In genomic region chr4:154049457-154050181, GRCh38 we compare ENCODE assay signal across 12 cellular contexts.
DNase-seq lines count a peak whose midpoint lies in the region; ATAC-seq, FAIRE-seq and TF ChIP-seq lines count a peak whose summit lies in the region.
"Had no signal": no experiment of that assay in that cellular context is flagged by ENCODE, and none has a peak within 500 bp of the region (broad histone marks: within the 10 kb centered on the region; RNA-seq: fewer than 3 reads in every experiment).

No MANE protein-coding gene starts in this region.

- no peak overlapping the region for H2AK5ac ChIP-seq in mesenchymal stem cell (ENCODE audit: low read length, severe bottlenecking)

- no peak overlapping the region for H3K23ac ChIP-seq in mesenchymal stem cell (ENCODE audit: low read length in 2 of 2)

- H2AFZ ChIP-seq in DND-41 (ENCODE audit: low read depth, low read length), result no peak overlapping the region
- H2AFZ ChIP-seq in mesenchymal stem cell (ENCODE audit: low read depth, low read length), result no peak overlapping the region

- H2BK15ac ChIP-seq in mesenchymal stem cell (ENCODE audit: low read depth, poor library complexity, severe bottlenecking), result no peak overlapping the region

- H3K36me3 ChIP-seq in DND-41 (ENCODE audit: insufficient read depth, low read length) (no peaks in the 10 kb centered on the region), mesenchymal stem cell (ENCODE audit: control insufficient read depth in 1 of 2, insufficient read depth in 2 of 2, low read depth in 1 of 2, low read length in 2 of 2) (no peaks in the 10 kb centered on the region)

- H3K27me3 ChIP-seq in DND-41 (ENCODE audit: insufficient read depth, low read length, poor library complexity), result no peaks in the 10 kb centered on the region
- no peaks in the 10 kb centered on the region for H3K27me3 ChIP-seq in mesenchymal stem cell (ENCODE audit: control insufficient read depth in 1 of 2, insufficient read depth in 1 of 2, low read length in 2 of 2)

- no peak overlapping the region for H3K18ac ChIP-seq in mesenchymal stem cell (ENCODE audit: low read depth in 1 of 2, low read length in 2 of 2)

- H4K91ac ChIP-seq in mesenchymal stem cell (ENCODE audit: low read length), result no peak overlapping the region

- ATAC-seq in DND-41 (ENCODE audit: insufficient read depth, low read depth), result peak; percentile 47; the same call in 1 of the 3 replicates

- no peak overlapping the region for H3K4ac ChIP-seq in mesenchymal stem cell (ENCODE audit: low read depth in 1 of 2, low read length in 2 of 2)

- 74% methylated on average over 3 of the region's 6 CpGs for WGBS in mesenchymal stem cell

- H3K27ac Mint-ChIP-seq in activated T-helper 2 cell treated with anti-CD3 and anti-CD28 coated beads, Interferon-gamma antibody, Interleukin-2, Interleukin-4, amounts not matched to agents 10 μg/mL and 5 μg/mL and 100 μg/mL, durations not matched to agents 14 hours and 24 hours and 36 hours, result no peak overlapping the region

- no peak for DNase-seq in DND-41
- peak; percentile 13 to 17 for DNase-seq in Kasumi-1 (lab: John Stamatoyannopoulos, UW)
- peak; percentile 4 to 11 for DNase-seq in T47D (ENCODE audit: low read depth in 1 of 2, low spot score in 1 of 2)
- peak; percentile 56 for DNase-seq in mesenchymal stem cell
- no peak for DNase-seq in H54 (ENCODE audit: insufficient read length, low spot score)
- DNase-seq in activated T-helper 2 cell treated with anti-CD3 and anti-CD28 coated beads, Interferon-gamma antibody, Interleukin-2, Interleukin-4, amounts not matched to agents 10 μg/mL and 5 μg/mL and 100 μg/mL, durations not matched to agents 14 hours and 24 hours and 36 hours (ENCODE audit: low spot score), result no peak
- no peak for DNase-seq in activated CD4-positive, CD25-positive, alpha-beta regulatory T cell treated with anti-CD3 and anti-CD28 coated beads, Interleukin-2, amount 50 U/mL, for 72 hours
- DNase-seq in NOMO-1 (lab: John Stamatoyannopoulos, UW; ENCODE audit: unreplicated experiment in 2 of 2), result no peak
- DNase-seq: activated CD4-positive, alpha-beta T cell treated with anti-CD3 and anti-CD28 coated beads, Interleukin-2, amount 50 U/mL, for 4 hours; NCI-H774; retina had no signal

- H3K4me2 ChIP-seq in DND-41 (ENCODE audit: insufficient read depth, low read length) (no peak overlapping the region), mesenchymal stem cell (ENCODE audit: low read length, poor library complexity, severe bottlenecking) (no peak overlapping the region)

- no peaks in the 10 kb centered on the region for H3K36me3 Mint-ChIP-seq in activated T-helper 2 cell treated with anti-CD3 and anti-CD28 coated beads, Interferon-gamma antibody, Interleukin-2, Interleukin-4, amounts not matched to agents 10 μg/mL and 5 μg/mL and 100 μg/mL, durations not matched to agents 14 hours and 24 hours and 36 hours (ENCODE audit: low read depth)

- no peak overlapping the region for H4K8ac ChIP-seq in mesenchymal stem cell (ENCODE audit: low read length)

- no peak for FAIRE-seq in H54 (lab: Jason Lieb, UNC)

- H3K79me1 ChIP-seq in mesenchymal stem cell (replicated peaks; ENCODE audit: low read length, poor library complexity, severe bottlenecking), result no peaks in the 10 kb centered on the region

- H3K4me3 ChIP-seq in DND-41 (ENCODE audit: low read depth in 1 of 2, low read length in 2 of 2) (no peak overlapping the region), mesenchymal stem cell (ENCODE audit: insufficient read depth in 1 of 2, low read depth in 1 of 2, low read length in 2 of 2) (no peak overlapping the region)
- H3K4me3 ChIP-seq: coronary artery had no signal

- no peaks in the 10 kb centered on the region for H3K4me1 Mint-ChIP-seq in activated T-helper 2 cell treated with anti-CD3 and anti-CD28 coated beads, Interferon-gamma antibody, Interleukin-2, Interleukin-4, amounts not matched to agents 10 μg/mL and 5 μg/mL and 100 μg/mL, durations not matched to agents 14 hours and 24 hours and 36 hours (ENCODE audit: low read depth)

- intact Hi-C loops in activated T-helper 2 cell treated with anti-CD3 and anti-CD28 coated beads, Interferon-gamma antibody, Interleukin-2, Interleukin-4, amounts not matched to agents 10 μg/mL and 5 μg/mL and 100 μg/mL, durations not matched to agents 14 hours and 24 hours and 36 hours (cut with micrococcal nuclease), result no loop called here

- no peaks in the 10 kb centered on the region for H3K4me1 ChIP-seq in DND-41 (ENCODE audit: insufficient read depth, low read length)
- H3K4me1 ChIP-seq in mesenchymal stem cell (ENCODE audit: control insufficient read depth, insufficient read depth, low read depth, low read length), result no peaks in the 10 kb centered on the region

- peak; percentile 42 for TF ChIP-seq CTCF in DND-41 (IDR thresholded peaks at IDR 0.05; ENCODE audit: borderline replicate concordance, extremely low read depth, low read length, poor library complexity, severe bottlenecking)

- no peak overlapping the region for H2BK5ac ChIP-seq in mesenchymal stem cell (ENCODE audit: low read depth, low read length, poor library complexity, severe bottlenecking)

- no peak overlapping the region for H2BK12ac ChIP-seq in mesenchymal stem cell (ENCODE audit: low read length in 2 of 2)

- no peak overlapping the region for H3K14ac ChIP-seq in mesenchymal stem cell (ENCODE audit: low read length in 2 of 2)

- TF ChIP-seq POLR2A in H54 (IDR thresholded peaks at IDR 0.05; ENCODE audit: low read depth, low read length), result no peak

- H2BK120ac ChIP-seq in mesenchymal stem cell (ENCODE audit: low read depth, low read length), result no peak overlapping the region

- H3K27me3 Mint-ChIP-seq in activated T-helper 2 cell treated with anti-CD3 and anti-CD28 coated beads, Interferon-gamma antibody, Interleukin-2, Interleukin-4, amounts not matched to agents 10 μg/mL and 5 μg/mL and 100 μg/mL, durations not matched to agents 14 hours and 24 hours and 36 hours (ENCODE audit: low read depth), result no peaks in the 10 kb centered on the region

- H3K79me2 ChIP-seq in DND-41 (ENCODE audit: insufficient read depth, low read length), result no peaks in the 10 kb centered on the region

- in situ Hi-C loops in T47D (cut with HindIII; ENCODE audit: low pct_unique_long_range_greater_than_20kb, low sequenced_read_pairs), result no loop called here

- H3K4me3 Mint-ChIP-seq in activated T-helper 2 cell treated with anti-CD3 and anti-CD28 coated beads, Interferon-gamma antibody, Interleukin-2, Interleukin-4, amounts not matched to agents 10 μg/mL and 5 μg/mL and 100 μg/mL, durations not matched to agents 14 hours and 24 hours and 36 hours (ENCODE audit: low read depth), result no peak overlapping the region

- H4K20me1 ChIP-seq in DND-41 (ENCODE audit: insufficient read depth, low read length), result no peaks in the 10 kb centered on the region

- no peak overlapping the region for H3K27ac ChIP-seq in DND-41 (ENCODE audit: low read length)
- no peak overlapping the region for H3K27ac ChIP-seq in mesenchymal stem cell (ENCODE audit: low read length, poor library complexity, severe bottlenecking)
- H3K27ac ChIP-seq: coronary artery had no signal

- H3K9ac ChIP-seq in DND-41 (ENCODE audit: low read depth, low read length), result no peak overlapping the region
- peak overlapping the region; percentile 50 for H3K9ac ChIP-seq in mesenchymal stem cell (ENCODE audit: low read length)

- peaks cover 16% of the 10 kb centered on the region for H3K9me3 Mint-ChIP-seq in activated T-helper 2 cell treated with anti-CD3 and anti-CD28 coated beads, Interferon-gamma antibody, Interleukin-2, Interleukin-4, amounts not matched to agents 10 μg/mL and 5 μg/mL and 100 μg/mL, durations not matched to agents 14 hours and 24 hours and 36 hours

- H3K9me3 ChIP-seq in DND-41 (ENCODE audit: insufficient read depth, low read length, severe bottlenecking) (peaks cover 17% of the 10 kb centered on the region), mesenchymal stem cell (ENCODE audit: control insufficient read depth, low read length) (peaks cover 26% of the 10 kb centered on the region)

Comparison
In these comparisons a context has a peak if more than half of its experiments do, and no peak if none do; other contexts are left out.
1. DNase-seq: peak in Kasumi-1 (2 of 2), T47D (2 of 2) and mesenchymal stem cell (single experiment); none in DND-41 (single experiment), H54 (single experiment), activated T-helper 2 cell treated with anti-CD3 and anti-CD28 coated beads, Interferon-gamma antibody, Interleukin-2, Interleukin-4, amounts not matched to agents 10 μg/mL and 5 μg/mL and 100 μg/mL, durations not matched to agents 14 hours and 24 hours and 36 hours (single experiment), activated CD4-positive, CD25-positive, alpha-beta regulatory T cell treated with anti-CD3 and anti-CD28 coated beads, Interleukin-2, amount 50 U/mL, for 72 hours (single experiment) and NOMO-1 (0 of 2).